ENCODE assay signal across 15 cellular contexts in the genomic region with DNA sequence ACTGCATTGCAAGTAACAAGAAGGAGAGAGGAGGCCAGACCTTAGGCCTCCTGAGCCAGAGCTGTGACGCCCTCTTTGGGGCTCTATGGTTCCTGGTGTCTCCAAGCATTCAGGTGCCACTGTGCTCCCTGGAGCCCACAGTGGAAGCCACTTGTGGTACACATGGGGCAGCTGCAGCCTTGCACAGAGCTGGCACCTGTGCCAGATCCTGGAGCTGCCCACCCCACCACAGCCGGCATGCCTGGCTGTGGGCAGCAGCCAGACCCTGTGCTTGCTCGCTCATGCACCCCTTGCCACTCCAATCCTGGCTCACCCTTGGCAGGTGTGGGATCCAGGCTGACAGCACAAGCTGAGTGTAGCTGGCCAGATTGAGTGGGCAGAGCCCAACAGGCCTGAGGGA.
A peak's percentile ranks its signal among the peaks of the same experiment; 100 is the strongest.
DNase-seq lines count a peak whose midpoint lies in the region; ATAC-seq and TF ChIP-seq lines count a peak whose summit lies in the region.
"Had no signal": no experiment of that assay in that cellular context is flagged by ENCODE, and none has a peak within 500 bp of the region (broad histone marks: within the 10 kb centered on the region; RNA-seq: fewer than 3 reads in every experiment).

No MANE protein-coding gene starts in this region.

- no peak overlapping the region for H4K5ac ChIP-seq in IMR-90 (ENCODE audit: low read depth, low read length)

- no peaks in the 10 kb centered on the region for H3K9me3 Mint-ChIP-seq in stimulated activated memory B cell treated with anti-CD40 and anti-IgM and Interleukin-4, amounts not matched to agents 10 μg/mL and 1 μg/mL and 100 μg/mL, for 72 hours
- H3K9me3 Mint-ChIP-seq in osteocyte (ENCODE audit: unreplicated experiment): no peaks in the 10 kb centered on the region
- H3K9me3 Mint-ChIP-seq: CD4-positive, alpha-beta T cell; GM23338 had no signal

- BruUV-seq in IMR-90 (replicated peaks; lab: Mats Ljungman, UMichigan): no TSS peak

- H4K91ac ChIP-seq in IMR-90 (ENCODE audit: insufficient read depth, low read depth, low read length): no peak overlapping the region

- DNase-seq in IMR-90 (no peak), UCSD-AML1 (lab: John Stamatoyannopoulos, UW; ENCODE audit: unreplicated experiment) (peak; percentile 2), myocyte (ENCODE audit: low read depth) (peak; percentile 77), osteocyte (ENCODE audit: extremely low spot score, unreplicated experiment) (no peak), posterior cingulate gyrus (no peak), iPS-NIHi11 (ENCODE audit: low spot score) (no peak)
- DNase-seq: C1 segment of cervical spinal cord; Calu3; CD4-positive, alpha-beta T cell; DMS 273 treated with DMSO at 0.1 percent for 48 hours; H9 had no signal

- 0 out of 2 replicates have a peak overlapping the region, but pooled peaks have one; percentile 14 for H2BK20ac ChIP-seq in IMR-90 (ENCODE audit: low read depth, low read length)

- no CpG with 5 or more reads among the region's 3 CpGs for WGBS in IMR-90 (ENCODE audit: extremely low coverage in 2 of 2, insufficient read length in 1 of 2), 2 experiments

- intact Hi-C loops in IMR-90 (cut with micrococcal nuclease): no loop called here
- intact Hi-C loops in posterior cingulate gyrus (cut with DNase I): no loop called here

- no peak overlapping the region for H2BK120ac ChIP-seq in IMR-90 (ENCODE audit: low read depth, low read length)

- TF ChIP-seq CTCF in IMR-90 (conservative IDR thresholded peaks at IDR 0.05; ENCODE audit: low read depth, low read length) (no peak), osteocyte (IDR thresholded peaks at IDR 0.05) (no peak)

- H3K9me3 ChIP-seq in IMR-90 (ENCODE audit: control insufficient read depth, insufficient read depth, low read length): no peaks in the 10 kb centered on the region

- TF ChIP-seq RAD21 in IMR-90 (IDR thresholded peaks at IDR 0.05; ENCODE audit: low read length): no peak

- H4K8ac ChIP-seq in IMR-90 (ENCODE audit: low read depth in 2 of 2, low read length in 2 of 2): no peak overlapping the region

- H3K27me3 ChIP-seq in IMR-90 (ENCODE audit: control insufficient read depth, insufficient read depth, low read length): no peaks in the 10 kb centered on the region

- 0 out of 2 replicates have a peak overlapping the region, but pooled peaks have one; percentile 22 for H3K14ac ChIP-seq in IMR-90 (replicated peaks; ENCODE audit: low read depth, low read length)

- no peak overlapping the region for H3K4me2 ChIP-seq in IMR-90 (ENCODE audit: low read depth, low read length)
- H3K4me2 ChIP-seq: GM23338 had no signal

- no peak overlapping the region for H2BK5ac ChIP-seq in IMR-90 (ENCODE audit: low read depth, low read length, poor library complexity, severe bottlenecking)

- H3K4me3 Mint-ChIP-seq in stimulated activated memory B cell treated with anti-CD40 and anti-IgM and Interleukin-4, amounts not matched to agents 10 μg/mL and 1 μg/mL and 100 μg/mL, for 72 hours: no peak overlapping the region
- no peak overlapping the region for H3K4me3 Mint-ChIP-seq in osteocyte (ENCODE audit: unreplicated experiment)
- H3K4me3 Mint-ChIP-seq: B cell; CD4-positive, alpha-beta T cell; GM23338; H9 had no signal

- H2AFZ ChIP-seq in IMR-90 (replicated peaks; ENCODE audit: low read length, poor library complexity): peak overlapping the region; percentile 63
- H2AFZ ChIP-seq: GM23338 had no signal

- POLR2A ChIA-PET in IMR-90 (lab: Charles Lee; ENCODE audit: unreplicated experiment): no interaction called here

- no peak for TF ChIP-seq POLR2A in IMR-90 (IDR thresholded peaks at IDR 0.05; ENCODE audit: low read depth, low read length)

- H3K36me3 ChIP-seq in IMR-90 (ENCODE audit: control insufficient read depth, insufficient read depth, low read length): no peaks in the 10 kb centered on the region

- in situ Hi-C loops in IMR-90 (cut with MboI; ENCODE audit: low sequenced_read_pairs): loop anchor here (25.0 kb wide), 1 partner anchor 280 kb away; no protein-coding TSS in a partner anchor

- H3K4me3 ChIP-seq in IMR-90 (ENCODE audit: insufficient read depth, low read depth, low read length): no peak overlapping the region
- H3K4me3 ChIP-seq: GM12878, GM23338 had no signal

- no peak overlapping the region for H3K56ac ChIP-seq in IMR-90 (ENCODE audit: extremely low read depth, insufficient read depth, low read length)

- dilution Hi-C loops in IMR-90 (cut with HindIII; ENCODE audit: low sequenced_read_pairs, unreplicated experiment): no loop called here

- H3K23ac ChIP-seq in IMR-90 (ENCODE audit: low read depth, low read length): no peak overlapping the region

- peak overlapping the region; percentile 78 for H2AK9ac ChIP-seq in IMR-90 (replicated peaks; ENCODE audit: low read depth, low read length, poor library complexity)

- H3K4me1 Mint-ChIP-seq in stimulated activated memory B cell treated with anti-CD40 and anti-IgM and Interleukin-4, amounts not matched to agents 10 μg/mL and 1 μg/mL and 100 μg/mL, for 72 hours: no peaks in the 10 kb centered on the region
- peaks cover 2% of the 10 kb centered on the region for H3K4me1 Mint-ChIP-seq in osteocyte (ENCODE audit: unreplicated experiment)
- H3K4me1 Mint-ChIP-seq: B cell, GM23338, H9 had no signal

- H4K20me1 ChIP-seq in IMR-90 (ENCODE audit: insufficient read depth, low read length): no peaks in the 10 kb centered on the region

- no peak for ATAC-seq in IMR-90 (ENCODE audit: low read depth)
- peak; percentile 24 for ATAC-seq in stimulated activated memory B cell treated with anti-CD40 and anti-IgM and Interleukin-4, amounts not matched to agents 10 μg/mL and 1 μg/mL and 100 μg/mL, for 72 hours
- ATAC-seq: GM12878, GM23338 had no signal

- H3K27ac ChIP-seq in IMR-90 (ENCODE audit: insufficient read depth, low read length): no peak overlapping the region

- H2AK5ac ChIP-seq in IMR-90 (ENCODE audit: low read depth, low read length): no peak overlapping the region

- H3K4me1 ChIP-seq in IMR-90 (ENCODE audit: control insufficient read depth, insufficient read depth, low read length): no peaks in the 10 kb centered on the region

- no peak overlapping the region for H3K9ac ChIP-seq in IMR-90 (ENCODE audit: low read depth, low read length)

- peaks cover 6% of the 10 kb centered on the region; the same call in 1 of the 2 replicates for H3K9me1 ChIP-seq in IMR-90 (ENCODE audit: insufficient read depth, low read length)

- no peak overlapping the region for H3K18ac ChIP-seq in IMR-90 (ENCODE audit: low read depth, low read length)

- H2BK15ac ChIP-seq in IMR-90 (ENCODE audit: low read depth, low read length): no peak overlapping the region

- no peak overlapping the region for H3K27ac Mint-ChIP-seq in stimulated activated memory B cell treated with anti-CD40 and anti-IgM and Interleukin-4, amounts not matched to agents 10 μg/mL and 1 μg/mL and 100 μg/mL, for 72 hours
- no peak overlapping the region for H3K27ac Mint-ChIP-seq in osteocyte (ENCODE audit: unreplicated experiment)
- H3K27ac Mint-ChIP-seq: B cell; CD4-positive, alpha-beta T cell; GM23338 had no signal

- no peaks in the 10 kb centered on the region for H3K79me1 ChIP-seq in IMR-90 (ENCODE audit: low read depth in 1 of 2, low read length in 2 of 2)

- no peaks in the 10 kb centered on the region for H3K27me3 Mint-ChIP-seq in stimulated activated memory B cell treated with anti-CD40 and anti-IgM and Interleukin-4, amounts not matched to agents 10 μg/mL and 1 μg/mL and 100 μg/mL, for 72 hours
- peaks cover 13% of the 10 kb centered on the region for H3K27me3 Mint-ChIP-seq in osteocyte (ENCODE audit: unreplicated experiment)
- H3K27me3 Mint-ChIP-seq: B cell; CD4-positive, alpha-beta T cell had no signal

- H3K36me3 Mint-ChIP-seq in stimulated activated memory B cell treated with anti-CD40 and anti-IgM and Interleukin-4, amounts not matched to agents 10 μg/mL and 1 μg/mL and 100 μg/mL, for 72 hours: no peaks in the 10 kb centered on the region
- H3K36me3 Mint-ChIP-seq in osteocyte (ENCODE audit: unreplicated experiment): no peaks in the 10 kb centered on the region

- no peak overlapping the region for H3K4ac ChIP-seq in IMR-90 (ENCODE audit: low read depth, low read length)

- CTCF ChIA-PET in IMR-90 (lab: Yijun Ruan, JAX): no interaction called here

TF ChIP-seq in IMR-90, 13 proteins besides CTCF, POLR2A, EP300 and RAD21:
- TF ChIP-seq CHD1 (IDR thresholded peaks at IDR 0.05; ENCODE audit: low read depth, low read length) (no peak), BHLHE40 (IDR thresholded peaks at IDR 0.05; ENCODE audit: low read depth, low read length) (no peak), SMC3 (IDR thresholded peaks at IDR 0.05; ENCODE audit: low read depth, low read length) (no peak), FOS (IDR thresholded peaks at IDR 0.05; ENCODE audit: low read depth, low read length) (no peak), RCOR1 (IDR thresholded peaks at IDR 0.05; ENCODE audit: insufficient replicate concordance, low read length) (no peak), CEBPB (IDR thresholded peaks at IDR 0.05; ENCODE audit: low read depth, low read length) (no peak), MXI1 (IDR thresholded peaks at IDR 0.05; ENCODE audit: borderline replicate concordance, low read depth, low read length) (no peak), MAFK (IDR thresholded peaks at IDR 0.05; ENCODE audit: low read depth, low read length) (no peak), MAZ (IDR thresholded peaks at IDR 0.05; ENCODE audit: borderline replicate concordance, low read depth, low read length) (no peak), NFE2L2 (IDR thresholded peaks at IDR 0.05; ENCODE audit: low read depth, low read length) (no peak)
- TF ChIP-seq, protein P1, sequence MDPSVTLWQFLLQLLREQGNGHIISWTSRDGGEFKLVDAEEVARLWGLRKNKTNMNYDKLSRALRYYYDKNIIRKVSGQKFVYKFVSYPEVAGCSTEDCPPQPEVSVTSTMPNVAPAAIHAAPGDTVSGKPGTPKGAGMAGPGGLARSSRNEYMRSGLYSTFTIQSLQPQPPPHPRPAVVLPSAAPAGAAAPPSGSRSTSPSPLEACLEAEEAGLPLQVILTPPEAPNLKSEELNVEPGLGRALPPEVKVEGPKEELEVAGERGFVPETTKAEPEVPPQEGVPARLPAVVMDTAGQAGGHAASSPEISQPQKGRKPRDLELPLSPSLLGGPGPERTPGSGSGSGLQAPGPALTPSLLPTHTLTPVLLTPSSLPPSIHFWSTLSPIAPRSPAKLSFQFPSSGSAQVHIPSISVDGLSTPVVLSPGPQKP (IDR thresholded peaks at IDR 0.05; ENCODE audit: borderline replicate concordance, low read depth, low read length): no peak

Comparison
In these comparisons a context has a peak if more than half of its experiments do, and no peak if none do; other contexts are left out.
1. DNase-seq: peak in UCSD-AML1 (single experiment) and myocyte (single experiment); none in IMR-90 (single experiment), osteocyte (single experiment), posterior cingulate gyrus (0 of 10) and iPS-NIHi11 (single experiment).